ENCODE assay signal across 24 cellular contexts in the genomic region with DNA sequence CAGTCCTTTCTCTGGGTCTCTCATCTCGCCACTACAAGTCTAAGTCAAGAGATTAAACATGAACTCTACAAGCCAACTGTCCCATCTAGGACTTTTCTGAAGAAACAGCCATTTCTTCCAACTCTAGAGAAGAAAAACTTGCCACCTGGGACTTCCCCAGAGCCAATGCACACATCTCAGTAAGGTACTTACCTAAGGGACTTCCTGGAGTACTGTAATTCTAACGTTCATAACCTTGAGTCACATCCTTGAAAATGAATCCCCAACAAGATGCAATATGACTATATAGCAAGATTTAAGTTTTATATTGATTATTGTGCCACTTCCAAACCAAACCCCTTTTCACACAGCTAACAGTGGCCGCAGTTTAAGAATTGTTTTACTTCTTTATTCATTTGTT. TPM values are rescaled to one million over a fixed set of nuclear protein-coding genes. Genes with fewer than 3 reads are reported as not detected.
DNase-seq lines count a peak whose midpoint lies in the region; ATAC-seq, FAIRE-seq and TF ChIP-seq lines count a peak whose summit lies in the region.
"Had no signal": no experiment of that assay in that cellular context is flagged by ENCODE, and none has a peak within 500 bp of the region (broad histone marks: within the 10 kb centered on the region; RNA-seq: fewer than 3 reads in every experiment).

No MANE protein-coding gene starts in this region.

- no peak overlapping the region for H3K4me3 Mint-ChIP-seq in activated naive CD8-positive, alpha-beta T cell treated with anti-CD3 and anti-CD28 coated beads, Interleukin-2, amount 50 U/mL, for 24 hours
- no peak overlapping the region for H3K4me3 Mint-ChIP-seq in activated naive CD8-positive, alpha-beta T cell treated with anti-CD3 and anti-CD28 coated beads for 36 hours
- no peak overlapping the region for H3K4me3 Mint-ChIP-seq in T-helper 17 cell
- H3K4me3 Mint-ChIP-seq: CD8-positive, alpha-beta T cell had no signal

- peak overlapping the region; percentile 55; the same call in 1 of the 2 replicates for H2AFZ ChIP-seq in GM12878 (ENCODE audit: control insufficient read depth, low read depth, low read length)

- no peaks in the 10 kb centered on the region for H3K4me1 Mint-ChIP-seq in activated naive CD8-positive, alpha-beta T cell treated with anti-CD3 and anti-CD28 coated beads, Interleukin-2, amount 50 U/mL, for 24 hours
- H3K4me1 Mint-ChIP-seq in activated naive CD8-positive, alpha-beta T cell treated with anti-CD3 and anti-CD28 coated beads for 36 hours, result no peaks in the 10 kb centered on the region
- H3K4me1 Mint-ChIP-seq in T-helper 17 cell, result no peaks in the 10 kb centered on the region

- in situ Hi-C loops in GM12878 (cut with MboI), result no loop called here

- no peak for TF ChIP-seq RAD21 in GM12878 (IDR thresholded peaks at IDR 0.05; ENCODE audit: insufficient read depth, low read depth, low read length)

- peaks cover 21% of the 10 kb centered on the region for H3K4me1 ChIP-seq in GM12878 (ENCODE audit: control insufficient read depth, insufficient read depth, low read length)

- no peaks in the 10 kb centered on the region for H3K9me3 Mint-ChIP-seq in activated naive CD8-positive, alpha-beta T cell treated with anti-CD3 and anti-CD28 coated beads, Interleukin-2, amount 50 U/mL, for 24 hours
- H3K9me3 Mint-ChIP-seq in activated naive CD8-positive, alpha-beta T cell treated with anti-CD3 and anti-CD28 coated beads for 36 hours, result peaks cover 2% of the 10 kb centered on the region
- H3K9me3 Mint-ChIP-seq: CD8-positive, alpha-beta T cell had no signal

- H3K36me3 ChIP-seq in GM12878 (ENCODE audit: control insufficient read depth in 2 of 2, insufficient read depth in 2 of 2, low read length in 1 of 2), result no peaks in the 10 kb centered on the region; a peak in 1 of 4 replicates

- no peaks in the 10 kb centered on the region for H3K79me2 ChIP-seq in GM12878 (ENCODE audit: control insufficient read depth, insufficient read depth, low read length)

- H3K27me3 ChIP-seq in GM12878 (replicated peaks in 1 of 2; ENCODE audit: control insufficient read depth in 2 of 2, insufficient read depth in 2 of 2, low read length in 1 of 2), result no peaks in the 10 kb centered on the region

- BruUV-seq in GM12878 (replicated peaks; lab: Mats Ljungman, UMichigan), result no TSS peak

- peaks cover 22% of the 10 kb centered on the region for H3K9me3 ChIP-seq in GM12878 (replicated peaks; ENCODE audit: control insufficient read depth, insufficient read depth, low read length)
- H3K9me3 ChIP-seq in T-helper 17 cell (ENCODE audit: control insufficient read depth, low read length, poor library complexity, severe bottlenecking), result no peaks in the 10 kb centered on the region

- no peak for TF ChIP-seq POLR2A in GM12878 (IDR thresholded peaks at IDR 0.05; ENCODE audit: low read depth, low read length)

- peak; percentile 24 for ATAC-seq in activated naive CD8-positive, alpha-beta T cell treated with anti-CD3 and anti-CD28 coated beads, Interleukin-2, amount 50 U/mL, for 24 hours
- ATAC-seq in GM18520 (IDR thresholded peaks at IDR 0.05; ENCODE audit: unreplicated experiment) (peak; percentile 40), HG03175 (IDR thresholded peaks at IDR 0.05; ENCODE audit: unreplicated experiment) (peak; percentile 42), GM12878 (peak; percentile 83), T-helper 17 cell (no peak), omental fat pad (ENCODE audit: low FRiP score) (no peak)
- ATAC-seq: CD8-positive, alpha-beta T cell; Panc1; Right ventricle myocardium inferior had no signal

- peak; percentile 69 for FAIRE-seq in GM12878 (lab: Jason Lieb, UNC)
- FAIRE-seq: D721Med, H54, HTR-8/SVneo had no signal

- no peak for DNase-seq in activated naive CD8-positive, alpha-beta T cell treated with anti-CD3 and anti-CD28 coated beads, Interleukin-2, amount 50 U/mL, for 24 hours
- DNase-seq in activated naive CD8-positive, alpha-beta T cell treated with anti-CD3 and anti-CD28 coated beads for 36 hours, result no peak
- no peak for DNase-seq in GM12878 (ENCODE audit: low read depth, low spot score)
- no peak for DNase-seq in T-helper 17 cell
- DNase-seq in hypothalamus (lab: John Stamatoyannopoulos, UW), result no peak
- no peak for DNase-seq in omental fat pad (ENCODE audit: low spot score)
- DNase-seq: CD8-positive, alpha-beta T cell; GF-D8; MV-4-11; NCI-H1417 treated with DMSO at 0.1 percent for 48 hours; NCI-H2029; NCI-H2171 treated with DMSO at 0.1 percent for 48 hours; NCI-H82 had no signal

- no peak; a peak in 1 of 4 replicates for TF ChIP-seq EP300 in GM12878 (IDR thresholded peaks at IDR 0.05; ENCODE audit: borderline replicate concordance in 1 of 2, control insufficient read depth in 1 of 2, low read depth in 2 of 2, low read length in 2 of 2)

- intact Hi-C loops in GM12878 (cut with micrococcal nuclease; ENCODE audit: unreplicated experiment), result loop anchor here (10.0 kb wide), 1 partner anchor 171 kb away; no protein-coding TSS in a partner anchor

- SMC1A ChIA-PET in GM12878 (lab: Charles Lee; ENCODE audit: uncharacterized antibody, unreplicated experiment), result interaction anchor here (1.4 to 5.8 kb wide), 3 partner anchors 73 to 96 kb away, joined by 3 to 58 read pairs (median 4); no protein-coding TSS in a partner anchor

- H3K4me3 ChIP-seq in GM12878, result no peak overlapping the region
- H3K4me3 ChIP-seq: SK-N-MC had no signal

- H3K4me2 ChIP-seq in GM12878 (ENCODE audit: control insufficient read depth, insufficient read depth), result 0 out of 2 replicates have a peak overlapping the region, but pooled peaks have one; percentile 1

- H3K27me3 Mint-ChIP-seq in activated naive CD8-positive, alpha-beta T cell treated with anti-CD3 and anti-CD28 coated beads, Interleukin-2, amount 50 U/mL, for 24 hours, result peaks cover 6% of the 10 kb centered on the region
- peaks cover 14% of the 10 kb centered on the region for H3K27me3 Mint-ChIP-seq in activated naive CD8-positive, alpha-beta T cell treated with anti-CD3 and anti-CD28 coated beads for 36 hours
- H3K27me3 Mint-ChIP-seq in T-helper 17 cell, result peaks cover 44% of the 10 kb centered on the region

- no peaks in the 10 kb centered on the region for H4K20me1 ChIP-seq in GM12878 (ENCODE audit: control insufficient read depth, insufficient read depth)

- TF ChIP-seq CTCF in GM12878 (IDR thresholded peaks at IDR 0.05 in 2 of 3, conservative IDR thresholded peaks at IDR 0.05 in 1 of 3; ENCODE audit: control insufficient read depth in 2 of 3, extremely low read depth in 1 of 3, insufficient read depth in 1 of 3, low read depth in 3 of 3, low read length in 3 of 3), result no peak
- TF ChIP-seq CTCF in omental fat pad (IDR thresholded peaks at IDR 0.05), result no peak

- RAD21 ChIA-PET in GM12878 (lab: Charles Lee; ENCODE audit: unreplicated experiment), result interaction anchor here (1.0 to 2.5 kb wide), 3 partner anchors 74 to 1581 kb away, joined by 4 to 28 read pairs (median 4); no protein-coding TSS in a partner anchor

- H3K27ac Mint-ChIP-seq in activated naive CD8-positive, alpha-beta T cell treated with anti-CD3 and anti-CD28 coated beads, Interleukin-2, amount 50 U/mL, for 24 hours, result no peak overlapping the region
- no peak overlapping the region for H3K27ac Mint-ChIP-seq in activated naive CD8-positive, alpha-beta T cell treated with anti-CD3 and anti-CD28 coated beads for 36 hours
- H3K27ac Mint-ChIP-seq in T-helper 17 cell, result no peak overlapping the region
- H3K27ac Mint-ChIP-seq: CD8-positive, alpha-beta T cell had no signal

- CTCF ChIA-PET in GM12878 (lab: Yijun Ruan, JAX), result interaction anchor here (0.7 to 1.4 kb wide), 3 partner anchors 12 to 96 kb away, joined by 3 read pairs; no protein-coding TSS in a partner anchor

- peak overlapping the region; percentile 78 for H3K27ac ChIP-seq in GM12878 (ENCODE audit: control insufficient read depth, insufficient read depth)
- H3K27ac ChIP-seq: SK-N-MC had no signal

- WGBS in GM12878 (ENCODE audit: insufficient coverage, insufficient replicate concordance, low lambda C conversion rate, missing lambda C conversion rate), result 15% methylated on average over 3 of the region's 3 CpGs

- no peaks in the 10 kb centered on the region for H3K36me3 Mint-ChIP-seq in activated naive CD8-positive, alpha-beta T cell treated with anti-CD3 and anti-CD28 coated beads, Interleukin-2, amount 50 U/mL, for 24 hours (ENCODE audit: low read depth)
- H3K36me3 Mint-ChIP-seq in activated naive CD8-positive, alpha-beta T cell treated with anti-CD3 and anti-CD28 coated beads for 36 hours, result no peaks in the 10 kb centered on the region
- H3K36me3 Mint-ChIP-seq in T-helper 17 cell (ENCODE audit: low read depth), result no peaks in the 10 kb centered on the region
- H3K36me3 Mint-ChIP-seq: CD8-positive, alpha-beta T cell had no signal

- H3K9ac ChIP-seq in GM12878 (ENCODE audit: control insufficient read depth, insufficient read depth, low read length), result peak overlapping the region; percentile 11

- POLR2A ChIA-PET in GM12878 (lab: Charles Lee), result interaction anchor here (1.5 kb wide), 2 partner anchors 72 to 73 kb away, joined by 3 to 4 read pairs; no protein-coding TSS in a partner anchor

TF ChIP-seq in GM12878, 131 proteins besides CTCF, POLR2A, EP300 and RAD21 (continues in another document):
- TF ChIP-seq CREM (IDR thresholded peaks at IDR 0.05; ENCODE audit: low read depth), result peak; percentile 39; the same call in 1 of the 2 replicates
- TF ChIP-seq BCL11A (IDR thresholded peaks at IDR 0.05; ENCODE audit: low read depth, low read length), result peak; percentile 34; the same call in 1 of the 2 replicates

RNA-seq across cellular contexts. Expression of a gene that starts 11.9 kb away (rescaled TPM):
- not detected for total RNA-seq in activated naive CD8-positive, alpha-beta T cell treated with anti-CD3 and anti-CD28 coated beads for 36 hours
- total RNA-seq in GM12878 (2013; cell fraction: nucleolus; rRNA removed), result 0.15 and 0.23 TPM in 2 replicates
- total RNA-seq in GM12878 (2014; rRNA removed) (0.23 and 0.33 TPM in 2 replicates), GM12878 (2014; rRNA removed; fragmentation: Illumina TruSeq; extraction: Trizol) (0.22 and 0.28 TPM in 2 replicates), GM12878 (2021) (0.21 and 0.45 TPM in 2 replicates), T-helper 17 cell (not detected), omental fat pad (not detected)
- polyA plus RNA-seq in GM12878 (2011; ENCODE audit: low read depth), result not detected
- polyA plus RNA-seq in GM12878 (2011; rRNA removed) (0.05 and 0.07 TPM in 2 replicates), GM12878 (2014; fragmentation: Illumina TruSeq; extraction: Trizol) (0.08 and 0.32 TPM in 2 replicates), GM12878 (2014; fragmentation: Nextera tagmentation; extraction: Ambion mirVana) (under 1 TPM; 0.11 to 0.27 TPM), GM12878 (2014; rRNA removed) (0.19 and 0.29 TPM in 2 replicates), GM12878 (2016; fragmentation: Nextera tagmentation; extraction: Ambion mirVana) (under 1 TPM; 0.28 to 0.66 TPM)
- polyA plus RNA-seq in GM12878 (2011; cell fraction: cytosol; rRNA removed), result 0.08 and 0.12 TPM in 2 replicates
- 0.04 and 0.07 TPM in 2 replicates for polyA plus RNA-seq in GM12878 (2011; cell fraction: nucleus; rRNA removed)
- polyA plus RNA-seq in GM12878 (2012), result 0.04 and 0.12 TPM in 2 replicates
- polyA minus RNA-seq in GM12878 (2011; rRNA and poly(A)+ RNA removed), result 0.05 and 0.15 TPM in 2 replicates
- polyA minus RNA-seq in GM12878 (2011; cell fraction: cytosol; rRNA and poly(A)+ RNA removed), result not detected in 2 replicates
- polyA minus RNA-seq in GM12878 (2011; cell fraction: nucleus; rRNA and poly(A)+ RNA removed), result not detected in 2 replicates
- total RNA-seq: CD8-positive, alpha-beta T cell; NCI-H460; Right ventricle myocardium inferior had no signal
- polyA plus RNA-seq: AG04450, BJ had no signal

Comparison
In these comparisons a context has a peak if more than half of its experiments do, and no peak if none do; other contexts are left out.
1. ATAC-seq: peak in activated naive CD8-positive, alpha-beta T cell treated with anti-CD3 and anti-CD28 coated beads, Interleukin-2, amount 50 U/mL, for 24 hours (single experiment), GM18520 (single experiment), HG03175 (single experiment) and GM12878 (single experiment); none in T-helper 17 cell (single experiment) and omental fat pad (single experiment).